ENCODE assay signal across 19 cellular contexts in genomic region chr2:70515938-70516337, GRCh38. TPM values are rescaled to one million over a fixed set of nuclear protein-coding genes. Genes with fewer than 3 reads are reported as not detected.
A peak's percentile ranks its signal among the peaks of the same experiment; 100 is the strongest.
DNase-seq lines count a peak whose midpoint lies in the region; ATAC-seq and TF ChIP-seq lines count a peak whose summit lies in the region.
"Had no signal": no experiment of that assay in that cellular context is flagged by ENCODE, and none has a peak within 500 bp of the region (broad histone marks: within the 10 kb centered on the region; RNA-seq: fewer than 3 reads in every experiment).

No MANE protein-coding gene starts in this region.

- CTCF ChIA-PET in MCF 10A (lab: Yijun Ruan, JAX) (interaction anchor here (0.6 to 0.8 kb wide), 3 partner anchors 102 to 212 kb away, joined by 3 to 4 read pairs (median 4); no protein-coding TSS in a partner anchor), mammary epithelial cell (lab: Charles Lee; ENCODE audit: low non-redundant PET) (interaction anchor here (0.5 kb wide), 1 partner anchor 100 kb away, joined by 3 read pairs; no protein-coding TSS in a partner anchor)

- BruUV-seq in MCF 10A (replicated peaks; lab: Mats Ljungman, UMichigan) = no TSS peak
- BruUV-seq in mammary epithelial cell (replicated peaks; lab: Mats Ljungman, UMichigan) = no TSS peak

- H4K20me1 ChIP-seq in mammary epithelial cell (ENCODE audit: insufficient read depth, low read length) = no peaks in the 10 kb centered on the region
- no peaks in the 10 kb centered on the region for H4K20me1 ChIP-seq in hepatocyte (ENCODE audit: insufficient read depth, poor library complexity, severe bottlenecking)

- 93% methylated on average over 4 of the region's 4 CpGs for WGBS in mammary epithelial cell (ENCODE audit: low coverage, missing lambda C conversion rate)
- WGBS in upper lobe of left lung, 2 donors = 23 to 36% methylated on average over 4 of the region's 4 CpGs
- WGBS in hepatocyte (ENCODE audit: low lambda C conversion rate, missing lambda C conversion rate) = 88% methylated on average over 4 of the region's 4 CpGs

- POLR2A ChIA-PET in MCF 10A (lab: Yijun Ruan, JAX) = interaction anchor here (0.6 to 2.9 kb wide), 5 partner anchors 8 to 763 kb away, joined by 3 to 12 read pairs (median 3); partner anchors contain the start of gene TGFA

- H3K36me3 ChIP-seq in mammary epithelial cell (ENCODE audit: insufficient read depth, low read length) = peaks cover 13% of the 10 kb centered on the region
- no peaks in the 10 kb centered on the region for H3K36me3 ChIP-seq in upper lobe of left lung
- H3K36me3 ChIP-seq in hepatocyte (replicated peaks; ENCODE audit: insufficient read depth, low read depth) = no peaks in the 10 kb centered on the region
- H3K36me3 ChIP-seq: WERI-Rb-1 had no signal

- no peaks in the 10 kb centered on the region for H3K9me2 ChIP-seq in hepatocyte (replicated peaks; ENCODE audit: insufficient read depth)

- no peaks in the 10 kb centered on the region for H3K27me3 ChIP-seq in mammary epithelial cell (ENCODE audit: insufficient read depth, low read length)
- H3K27me3 ChIP-seq in upper lobe of left lung = no peaks in the 10 kb centered on the region
- H3K27me3 ChIP-seq in hepatocyte = no peaks in the 10 kb centered on the region

- no peaks in the 10 kb centered on the region for H3K9me3 ChIP-seq in mammary epithelial cell (replicated peaks; ENCODE audit: insufficient read depth, low read length)
- no peaks in the 10 kb centered on the region for H3K9me3 ChIP-seq in upper lobe of left lung
- H3K9me3 ChIP-seq in hepatocyte (ENCODE audit: low read depth) = no peaks in the 10 kb centered on the region

- H3K4me1 ChIP-seq in mammary epithelial cell (ENCODE audit: insufficient read depth, low read length) (peaks cover 63% of the 10 kb centered on the region), upper lobe of left lung (peaks cover 0 to 15% (median 11%) of the 10 kb centered on the region in 4 donors), hepatocyte (ENCODE audit: insufficient read depth) (peaks cover 13% of the 10 kb centered on the region)

- intact Hi-C loops in MCF 10A (cut with micrococcal nuclease) (no loop called here), mammary epithelial cell (cut with micrococcal nuclease) (loop anchor here (2.0 kb wide), 1 partner anchor 37 kb away; the partner anchor contains the start of gene TGFA)

- DNase-seq in MCF 10A (ENCODE audit: unreplicated experiment) = peak; percentile 37
- DNase-seq in mammary epithelial cell = no peak
- DNase-seq in NOMO-1 treated with DMSO at 0.1 percent for 48 hours (lab: John Stamatoyannopoulos, UW; ENCODE audit: unreplicated experiment) = peak; percentile 83
- DNase-seq in epithelial cell of prostate (ENCODE audit: low read depth, low spot score) = no peak
- peak in 1 of 2 donors; percentile 42 for DNase-seq in upper lobe of left lung
- no peak for DNase-seq in nephron progenitor cell
- DNase-seq in NCI-H128 (lab: John Stamatoyannopoulos, UW; ENCODE audit: unreplicated experiment) = no peak
- no peak for DNase-seq in hepatocyte (ENCODE audit: low spot score)
- DNase-seq: activated CD8-positive, alpha-beta memory T cell treated with anti-CD3 and anti-CD28 coated beads, Interleukin-2, amount 50 U/mL, for 4 hours; DMS53; effector memory CD4-positive, alpha-beta T cell; NCI-H2029; occipital lobe; stimulated activated naive CD4-positive, alpha-beta T cell treated with Interleukin-2 at 50 U/mL for 16 hours; WERI-Rb-1 had no signal

- peak in 1 of 2 donors; percentile 56 for ATAC-seq in upper lobe of left lung (ENCODE audit: low FRiP score in 2 of 2)

- H3K27ac ChIP-seq in mammary epithelial cell (ENCODE audit: insufficient read depth, low read depth, low read length) = no peak overlapping the region
- H3K27ac ChIP-seq in epithelial cell of prostate = peak overlapping the region; percentile 100
- peak overlapping the region; percentile 3 to 63 (median 60) for H3K27ac ChIP-seq in upper lobe of left lung
- no peak overlapping the region for H3K27ac ChIP-seq in hepatocyte
- H3K27ac ChIP-seq: SK-N-MC, WERI-Rb-1 had no signal

- H3K4me3 Mint-ChIP-seq in MCF 10A (ENCODE audit: unreplicated experiment) = no peak overlapping the region
- H3K4me3 Mint-ChIP-seq in nephron progenitor cell = no peak overlapping the region
- H3K4me3 Mint-ChIP-seq: activated naive CD4-positive, alpha-beta T cell treated with anti-CD3 and anti-CD28 coated beads, Interleukin-2, amount 50 U/mL, for 24 hours had no signal

- no peak overlapping the region for H3K4me3 ChIP-seq in mammary epithelial cell (replicated peaks in 1 of 3; ENCODE audit: insufficient read depth in 1 of 3, low read depth in 2 of 3, low read length in 3 of 3)
- no peak overlapping the region for H3K4me3 ChIP-seq in upper lobe of left lung
- H3K4me3 ChIP-seq in hepatocyte = no peak overlapping the region
- H3K4me3 ChIP-seq: SK-N-MC had no signal

- H3K36me3 Mint-ChIP-seq in MCF 10A (ENCODE audit: insufficient read depth, unreplicated experiment) (peaks cover 14% of the 10 kb centered on the region), nephron progenitor cell (ENCODE audit: low read depth) (no peaks in the 10 kb centered on the region)
- H3K36me3 Mint-ChIP-seq: activated naive CD4-positive, alpha-beta T cell treated with anti-CD3 and anti-CD28 coated beads, Interleukin-2, amount 50 U/mL, for 24 hours had no signal

- TF ChIP-seq POLR2A in upper lobe of left lung (IDR thresholded peaks at IDR 0.05) = no peak

- no peaks in the 10 kb centered on the region for H3K9me3 Mint-ChIP-seq in MCF 10A (ENCODE audit: unreplicated experiment)
- no peaks in the 10 kb centered on the region for H3K9me3 Mint-ChIP-seq in nephron progenitor cell
- H3K9me3 Mint-ChIP-seq: activated naive CD4-positive, alpha-beta T cell treated with anti-CD3 and anti-CD28 coated beads, Interleukin-2, amount 50 U/mL, for 24 hours had no signal

- no peak overlapping the region for H2AFZ ChIP-seq in mammary epithelial cell (ENCODE audit: low read depth, low read length)
- no peak overlapping the region for H2AFZ ChIP-seq in hepatocyte

- H3K4me2 ChIP-seq in mammary epithelial cell (ENCODE audit: insufficient read depth, low read depth, low read length) (no peak overlapping the region), hepatocyte (no peak overlapping the region)

- no peak for TF ChIP-seq CTCF in MCF 10A (IDR thresholded peaks at IDR 0.05; ENCODE audit: unreplicated experiment)
- TF ChIP-seq CTCF in mammary epithelial cell (conservative IDR thresholded peaks at IDR 0.05 in 1 of 2, IDR thresholded peaks at IDR 0.05 in 1 of 2; ENCODE audit: extremely low read depth in 1 of 2, insufficient read depth in 1 of 2, low read depth in 1 of 2, low read length in 2 of 2) = no peak
- TF ChIP-seq CTCF in upper lobe of left lung (IDR thresholded peaks at IDR 0.05) = no peak
- TF ChIP-seq CTCF in nephron progenitor cell (IDR thresholded peaks at IDR 0.05) = no peak
- TF ChIP-seq CTCF in hepatocyte (IDR thresholded peaks at IDR 0.05; ENCODE audit: poor library complexity) = no peak

- H3K79me2 ChIP-seq in mammary epithelial cell (ENCODE audit: insufficient read depth, low read length) (peaks cover 99% of the 10 kb centered on the region), hepatocyte (no peaks in the 10 kb centered on the region)

- H3K27ac Mint-ChIP-seq in MCF 10A (ENCODE audit: low read depth, unreplicated experiment) = no peak overlapping the region
- H3K27ac Mint-ChIP-seq in nephron progenitor cell = no peak overlapping the region
- H3K27ac Mint-ChIP-seq: activated naive CD4-positive, alpha-beta T cell treated with anti-CD3 and anti-CD28 coated beads, Interleukin-2, amount 50 U/mL, for 24 hours had no signal

- H3K27me3 Mint-ChIP-seq in MCF 10A (ENCODE audit: insufficient read depth, unreplicated experiment) (no peaks in the 10 kb centered on the region), nephron progenitor cell (ENCODE audit: low read depth, poor library complexity) (peaks cover 5% of the 10 kb centered on the region)
- H3K27me3 Mint-ChIP-seq: activated naive CD4-positive, alpha-beta T cell treated with anti-CD3 and anti-CD28 coated beads, Interleukin-2, amount 50 U/mL, for 24 hours had no signal

- no peak overlapping the region for H3K9ac ChIP-seq in mammary epithelial cell (ENCODE audit: insufficient read depth, low read length)

- H3K4me1 Mint-ChIP-seq in MCF 10A (ENCODE audit: insufficient read depth, unreplicated experiment) (peaks cover 36% of the 10 kb centered on the region), nephron progenitor cell (peaks cover 68% of the 10 kb centered on the region)

- in situ Hi-C loops in mammary epithelial cell (cut with MboI; ENCODE audit: low sequenced_read_pairs in 2 of 2) = no loop called here

- peak in 1 of 4 donors; percentile 30 for TF ChIP-seq EP300 in upper lobe of left lung (IDR thresholded peaks at IDR 0.05)

- dilution Hi-C loops in mammary epithelial cell (cut with HindIII; ENCODE audit: low sequenced_read_pairs) = no loop called here

RNA-seq across cellular contexts. Expression of gene TGFA, which starts 37.7 kb away (rescaled TPM):
- total RNA-seq in MCF 10A (2022) = 17.9 and 22.5 TPM in 2 replicates
- total RNA-seq in mammary epithelial cell = 100 to 1,000 TPM in 1 of 2 donors, 10 to 100 TPM in 1; 59.2 to 126 TPM
- polyA plus RNA-seq in mammary epithelial cell = 82.0 TPM
- 88.0 TPM for polyA minus RNA-seq in mammary epithelial cell
- 10 to 100 TPM in 3 of 6 donors, 1 to 10 TPM in 3; 4.2 to 19.6 (median 10.7) TPM for total RNA-seq in upper lobe of left lung
- 2.4 and 5.6 TPM in 2 replicates for total RNA-seq in hepatocyte
- 2.2 and 2.6 TPM in 2 replicates for polyA plus RNA-seq in hepatocyte
- total RNA-seq: LHCN-M2 had no signal
- polyA plus RNA-seq: AG04450 had no signal

Comparison
In these comparisons a context has a peak if more than half of its experiments do, and no peak if none do; other contexts are left out.
1. DNase-seq: peak in MCF 10A (single experiment) and NOMO-1 treated with DMSO at 0.1 percent for 48 hours (single experiment); none in mammary epithelial cell (single experiment), epithelial cell of prostate (single experiment), nephron progenitor cell (single experiment), NCI-H128 (single experiment) and hepatocyte (single experiment).
2. H3K27ac ChIP-seq: peak in epithelial cell of prostate (single experiment) and upper lobe of left lung (4 of 4); none in mammary epithelial cell (single experiment) and hepatocyte (single experiment).